In the genomic region with DNA sequence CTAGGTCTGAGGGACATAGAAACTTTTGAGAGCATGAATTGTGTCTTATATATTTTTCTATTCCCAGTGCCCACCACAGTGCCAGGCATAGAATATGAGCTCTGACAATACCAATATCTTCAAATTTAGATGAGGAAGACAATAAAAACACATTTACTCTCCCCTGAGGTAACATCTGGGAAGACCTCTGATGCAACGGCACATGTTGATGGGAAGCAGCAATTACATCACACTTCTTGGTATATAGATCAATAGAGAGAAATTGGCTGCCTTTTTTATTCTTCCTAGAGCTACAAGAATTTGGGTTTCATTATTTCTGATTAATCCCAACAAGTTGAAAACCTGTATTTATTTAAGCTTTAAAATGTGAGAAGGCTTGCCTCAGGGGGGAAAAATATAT, we compare ENCODE assay signal across 28 cellular contexts.
"Had no signal": no experiment of that assay in that cellular context is flagged by ENCODE, and none has a peak within 500 bp of the region (broad histone marks: within the 10 kb centered on the region; RNA-seq: fewer than 3 reads in every experiment).

No MANE protein-coding gene starts in this region.

- FAIRE-seq: colon, endometrium, endothelial cell of umbilical vein, frontal cortex had no signal

- H3K27ac ChIP-seq: colonic mucosa, coronary artery, dorsolateral prefrontal cortex, epithelial cell of prostate, esophagus muscularis mucosa, esophagus squamous epithelium, foreskin keratinocyte, gastrocnemius medialis, gastroesophageal sphincter, heart left ventricle, heart right ventricle had no signal

- DNase-seq: colonic mucosa; cortex of kidney; dermis blood vessel endothelial cell; dorsolateral prefrontal cortex; effector CD4-positive, alpha-beta T cell; effector CD8-positive, alpha-beta T cell; effector memory CD4-positive, alpha-beta T cell; effector memory CD8-positive, alpha-beta T cell; endodermal cell; erythroblast; esophagus squamous epithelium; foreskin fibroblast; foreskin keratinocyte; foreskin melanocyte; gastrocnemius medialis; glutamatergic neuron; head of caudate nucleus; heart left ventricle; heart right ventricle had no signal

- H3K4me1 ChIP-seq: colonic mucosa, esophagus squamous epithelium, foreskin keratinocyte, gastroesophageal sphincter, heart left ventricle, heart right ventricle had no signal

- H3K36me3 ChIP-seq: colonic mucosa, esophagus muscularis mucosa, esophagus squamous epithelium, gastrocnemius medialis, gastroesophageal sphincter, heart left ventricle, heart right ventricle had no signal

- ATAC-seq: effector memory CD8-positive, alpha-beta T cell; esophagus mucosa; foreskin keratinocyte; gastrocnemius medialis; gastroesophageal sphincter; heart left ventricle; heart right ventricle had no signal

- H3K9me3 ChIP-seq: colonic mucosa, esophagus muscularis mucosa, esophagus squamous epithelium, gastrocnemius medialis, gastroesophageal sphincter, heart left ventricle, heart right ventricle had no signal

- H3K27me3 ChIP-seq: colonic mucosa, esophagus muscularis mucosa, foreskin keratinocyte, gastrocnemius medialis, gastroesophageal sphincter, heart left ventricle, heart right ventricle had no signal

- H3K4me3 ChIP-seq: colonic mucosa, coronary artery, dorsolateral prefrontal cortex, esophagus muscularis mucosa, esophagus squamous epithelium, gastrocnemius medialis, gastroesophageal sphincter, heart left ventricle, heart right ventricle had no signal
